ENCODE assay signal across 9 cellular contexts in genomic region chr5:39058178-39058577, GRCh38. TPM values are rescaled to one million over a fixed set of nuclear protein-coding genes. Genes with fewer than 3 reads are reported as not detected.
A peak's percentile ranks its signal among the peaks of the same experiment; 100 is the strongest.
DNase-seq lines count a peak whose midpoint lies in the region; ATAC-seq, FAIRE-seq and TF ChIP-seq lines count a peak whose summit lies in the region.
"Had no signal": no experiment of that assay in that cellular context is flagged by ENCODE, and none has a peak within 500 bp of the region (broad histone marks: within the 10 kb centered on the region; RNA-seq: fewer than 3 reads in every experiment).

No MANE protein-coding gene starts in this region.

- peaks cover 30 to 59% (median 52%) of the 10 kb centered on the region in 3 donors for H3K4me1 Mint-ChIP-seq in IgD-negative memory B cell
- peaks cover 5% of the 10 kb centered on the region for H3K4me1 Mint-ChIP-seq in glutamatergic neuron (ENCODE audit: low read depth, unreplicated experiment)

- H3K9me3 Mint-ChIP-seq in IgD-negative memory B cell: no peaks in the 10 kb centered on the region
- no peaks in the 10 kb centered on the region for H3K9me3 Mint-ChIP-seq in glutamatergic neuron (ENCODE audit: unreplicated experiment)

- H3K36me3 Mint-ChIP-seq in IgD-negative memory B cell: peaks cover 2% of the 10 kb centered on the region
- H3K36me3 Mint-ChIP-seq in glutamatergic neuron (ENCODE audit: unreplicated experiment): no peaks in the 10 kb centered on the region

- H3K27me3 Mint-ChIP-seq in IgD-negative memory B cell (no peaks in the 10 kb centered on the region), glutamatergic neuron (ENCODE audit: unreplicated experiment) (no peaks in the 10 kb centered on the region)

- H3K27ac Mint-ChIP-seq in IgD-negative memory B cell: no peak overlapping the region
- no peak overlapping the region for H3K27ac Mint-ChIP-seq in glutamatergic neuron (ENCODE audit: unreplicated experiment)

- FAIRE-seq in islet of Langerhans (lab: Jason Lieb, UNC): peak; percentile 43
- FAIRE-seq: bronchial epithelial cell had no signal

- TF ChIP-seq CTCF in GM10266 (IDR thresholded peaks at IDR 0.05; ENCODE audit: control insufficient read depth, insufficient read depth, low read depth, missing control alignments) (no peak), glutamatergic neuron (IDR thresholded peaks at IDR 0.05; ENCODE audit: partially characterized antibody, unreplicated experiment) (no peak)

- DNase-seq in GM10266 (ENCODE audit: extremely low spot score) (peak; percentile 22), ACHN (no peak), glutamatergic neuron (no peak), D341Med (ENCODE audit: low spot score) (no peak), NCI-H748 (lab: John Stamatoyannopoulos, UW; ENCODE audit: unreplicated experiment) (no peak)

- ATAC-seq in GM21381 (IDR thresholded peaks at IDR 0.05; ENCODE audit: unreplicated experiment): peak; percentile 87

- H3K4me3 Mint-ChIP-seq in IgD-negative memory B cell (peak overlapping the region in 3 of 4 donors; percentile 46 to 86 (median 73)), glutamatergic neuron (ENCODE audit: unreplicated experiment) (no peak overlapping the region)

- in situ Hi-C loops in ACHN (cut with HindIII; ENCODE audit: low pct_ligation_motif_present, low pct_unique_long_range_greater_than_20kb, low sequenced_read_pairs): no loop called here

RNA-seq across cellular contexts. Expression of gene RICTOR, which starts 16.0 kb away (rescaled TPM):
- polyA plus RNA-seq in IgD-negative memory B cell: 11.8 TPM
- 39.3 TPM for total RNA-seq in glutamatergic neuron (ENCODE audit: unreplicated experiment)
